ENCODE assay signal across 33 cellular contexts in the genomic region with DNA sequence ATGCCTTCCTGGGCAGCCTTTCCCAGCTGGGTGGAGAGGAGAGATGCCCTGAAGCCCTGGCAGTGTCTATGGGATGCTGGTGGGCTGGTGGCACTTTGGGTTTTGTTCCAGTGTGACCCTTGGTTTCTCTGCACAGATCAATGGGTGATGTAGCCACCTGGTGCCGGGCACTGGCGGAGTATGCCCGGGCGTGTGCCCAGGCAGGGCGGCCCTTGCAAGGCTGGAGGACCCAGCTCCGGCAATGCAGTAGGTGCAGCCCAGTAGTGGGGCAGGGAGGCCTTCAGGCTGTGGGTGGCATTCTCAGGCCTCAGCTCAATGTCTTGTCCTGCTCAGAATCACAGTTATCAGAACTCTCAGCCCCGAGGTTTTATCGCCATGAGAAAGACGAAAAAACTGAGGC. TPM values are rescaled to one million over a fixed set of nuclear protein-coding genes. Genes with fewer than 3 reads are reported as not detected.
"Had no signal": no experiment of that assay in that cellular context is flagged by ENCODE, and none has a peak within 500 bp of the region (broad histone marks: within the 10 kb centered on the region; RNA-seq: fewer than 3 reads in every experiment).

No MANE protein-coding gene starts in this region.

- H3K4me2 ChIP-seq: KMS-11, SK-N-SH had no signal

- H3K4me1 Mint-ChIP-seq: activated CD4-positive, alpha-beta T cell treated with anti-CD3 and anti-CD28 coated beads for 36 hours; activated naive CD4-positive, alpha-beta T cell treated with anti-CD3 and anti-CD28 coated beads, Interleukin-2, amount 10 ng/mL, durations not matched to agents 7 days and 5 days; activated naive CD8-positive, alpha-beta T cell treated with anti-CD3 and anti-CD28 coated beads, Interleukin-2, amount 50 U/mL, for 24 hours; brain had no signal

- H3K4me3 Mint-ChIP-seq: activated CD4-positive, alpha-beta memory T cell treated with anti-CD3 and anti-CD28 coated beads for 36 hours; activated CD4-positive, alpha-beta T cell treated with anti-CD3 and anti-CD28 coated beads for 36 hours; activated naive CD4-positive, alpha-beta T cell treated with anti-CD3 and anti-CD28 coated beads, Interleukin-2, amount 10 ng/mL, durations not matched to agents 7 days and 5 days; activated naive CD8-positive, alpha-beta T cell; activated naive CD8-positive, alpha-beta T cell treated with anti-CD3 and anti-CD28 coated beads, Interleukin-2, amount 50 U/mL, for 24 hours; activated T-cell treated with anti-CD3 and anti-CD28 coated beads, Interleukin-2, amount 50 U/mL, for 4 hours; activated T-helper 1 cell treated with anti-CD3 and anti-CD28 coated beads, Interleukin-12 subunit alpha, Interleukin-12 subunit beta, Interleukin-2, Interleukin-4 antibody, amounts not matched to agents 30 ng/mL and 10 ng/mL and 1 ng/mL, durations not matched to agents 14 hours and 24 hours and 36 hours; brain; T-helper 1 cell treated with Interleukin-12 subunit alpha and Interleukin-12 subunit beta and Interleukin-4 antibody, amounts not matched to agents 30 μg/mL and 1 μg/mL, for 36 hours; T-helper 2 cell treated with Interferon-gamma antibody and Interleukin-4, amounts not matched to agents 5 μg/mL and 100 μg/mL, for 36 hours had no signal

- H3K36me3 ChIP-seq: SJSA1 had no signal

- H3K4me1 ChIP-seq: SJSA1 had no signal

- H3K9me3 ChIP-seq: SJSA1, SK-N-SH had no signal

- DNase-seq: activated CD4-positive, alpha-beta memory T cell treated with anti-CD3 and anti-CD28 coated beads for 36 hours; activated CD4-positive, alpha-beta T cell treated with anti-CD3 and anti-CD28 coated beads for 36 hours; activated CD4-positive, alpha-beta T cell treated with anti-CD3 and anti-CD28 coated beads, Interleukin-2, amount 50 U/mL, for 1 hour; activated CD8-positive, alpha-beta memory T cell treated with anti-CD3 and anti-CD28 coated beads, Interleukin-2, amount 50 U/mL, for 4 hours; activated effector memory CD4-positive, alpha-beta T cell treated with Interleukin-2 at 50 U/mL for 16 hours; activated naive CD4-positive, alpha-beta T cell treated with anti-CD3 and anti-CD28 coated beads, Interleukin-2, amount 10 ng/mL, durations not matched to agents 7 days and 5 days; activated naive CD8-positive, alpha-beta T cell treated with anti-CD3 and anti-CD28 coated beads, Interleukin-2, amount 50 U/mL, for 24 hours; activated T-cell treated with anti-CD3 and anti-CD28 coated beads for 4 hours; activated T-cell treated with anti-CD3 and anti-CD28 coated beads, Interleukin-2, amount 50 U/mL, for 4 hours; anterior cingulate cortex; MM.1S; MV-4-11; NCI-H1092; NCI-H1436 treated with DMSO at 0.1 percent for 48 hours; NCI-H1694 treated with DMSO at 0.1 percent for 48 hours; NCI-H2029; NCI-H345; NCI-H524 treated with DMSO at 0.1 percent for 48 hours; SHP77 treated with DMSO at 0.1 percent for 48 hours; SK-N-SH had no signal

- H3K4me3 ChIP-seq: SJSA1 had no signal

- H3K27ac ChIP-seq: KMS-11, SJSA1 had no signal

- H3K36me3 Mint-ChIP-seq: activated CD4-positive, alpha-beta memory T cell treated with anti-CD3 and anti-CD28 coated beads for 36 hours; activated naive CD4-positive, alpha-beta T cell treated with anti-CD3 and anti-CD28 coated beads, Interleukin-2, amount 10 ng/mL, durations not matched to agents 7 days and 5 days; activated naive CD8-positive, alpha-beta T cell; brain had no signal

- ATAC-seq: activated CD4-positive, alpha-beta T cell treated with anti-CD3 and anti-CD28 coated beads for 36 hours; activated CD4-positive, CD25-positive, alpha-beta regulatory T cell treated with anti-CD3 and anti-CD28 coated beads, Interleukin-2, amount 50 U/mL, for 24 hours; activated naive CD8-positive, alpha-beta T cell treated with anti-CD3 and anti-CD28 coated beads, Interleukin-2, amount 50 U/mL, for 24 hours; activated T-cell treated with anti-CD3 and anti-CD28 coated beads, Interleukin-2, amount 50 U/mL, for 4 hours; Panc1 had no signal

- H3K27ac Mint-ChIP-seq: activated CD4-positive, alpha-beta memory T cell treated with anti-CD3 and anti-CD28 coated beads for 36 hours; activated CD4-positive, alpha-beta T cell treated with anti-CD3 and anti-CD28 coated beads for 36 hours; activated naive CD4-positive, alpha-beta T cell treated with anti-CD3 and anti-CD28 coated beads, Interleukin-2, amount 10 ng/mL, durations not matched to agents 7 days and 5 days; activated naive CD8-positive, alpha-beta T cell; activated naive CD8-positive, alpha-beta T cell treated with anti-CD3 and anti-CD28 coated beads, Interleukin-2, amount 50 U/mL, for 24 hours; activated T-helper 1 cell treated with anti-CD3 and anti-CD28 coated beads, Interleukin-12 subunit alpha, Interleukin-12 subunit beta, Interleukin-2, Interleukin-4 antibody, amounts not matched to agents 30 ng/mL and 10 ng/mL and 1 ng/mL, durations not matched to agents 14 hours and 24 hours and 36 hours; brain; T-helper 1 cell treated with Interleukin-12 subunit alpha and Interleukin-12 subunit beta and Interleukin-4 antibody, amounts not matched to agents 30 μg/mL and 1 μg/mL, for 36 hours; T-helper 2 cell treated with Interferon-gamma antibody and Interleukin-4, amounts not matched to agents 5 μg/mL and 100 μg/mL, for 36 hours had no signal

- H3K9ac ChIP-seq: KMS-11, SK-N-SH had no signal

- H3K9me3 Mint-ChIP-seq: activated CD4-positive, alpha-beta memory T cell treated with anti-CD3 and anti-CD28 coated beads for 36 hours; activated naive CD4-positive, alpha-beta T cell treated with anti-CD3 and anti-CD28 coated beads, Interleukin-2, amount 10 ng/mL, durations not matched to agents 7 days and 5 days; activated naive CD8-positive, alpha-beta T cell treated with anti-CD3 and anti-CD28 coated beads, Interleukin-2, amount 50 U/mL, for 24 hours; activated T-cell treated with anti-CD3 and anti-CD28 coated beads, Interleukin-2, amount 50 U/mL, for 4 hours; activated T-helper 1 cell treated with anti-CD3 and anti-CD28 coated beads, Interleukin-12 subunit alpha, Interleukin-12 subunit beta, Interleukin-2, Interleukin-4 antibody, amounts not matched to agents 30 ng/mL and 10 ng/mL and 1 ng/mL, durations not matched to agents 14 hours and 24 hours and 36 hours; brain; T-helper 1 cell treated with Interleukin-12 subunit alpha and Interleukin-12 subunit beta and Interleukin-4 antibody, amounts not matched to agents 30 μg/mL and 1 μg/mL, for 36 hours; T-helper 2 cell treated with Interferon-gamma antibody and Interleukin-4, amounts not matched to agents 5 μg/mL and 100 μg/mL, for 36 hours had no signal

RNA-seq across cellular contexts. Expression of gene OTOG, which starts 11.9 kb away (rescaled TPM):
- total RNA-seq: activated CD4-positive, alpha-beta memory T cell treated with anti-CD3 and anti-CD28 coated beads for 36 hours; activated CD4-positive, alpha-beta T cell treated with anti-CD3 and anti-CD28 coated beads for 36 hours; activated T-cell treated with anti-CD3 and anti-CD28 coated beads, Interleukin-2, amount 50 U/mL, for 4 hours; activated T-helper 1 cell treated with anti-CD3 and anti-CD28 coated beads, Interleukin-12 subunit alpha, Interleukin-12 subunit beta, Interleukin-2, Interleukin-4 antibody, amounts not matched to agents 30 ng/mL and 10 ng/mL and 1 ng/mL, durations not matched to agents 14 hours and 24 hours and 36 hours; bronchial epithelial cell; LHCN-M2; NCI-H460; RPMI7951; SJSA1 had no signal
- polyA plus RNA-seq: SK-N-SH had no signal

RNA-seq across cellular contexts. Expression of gene USH1C, which starts 14.7 kb away (rescaled TPM):
- total RNA-seq: activated CD4-positive, alpha-beta memory T cell treated with anti-CD3 and anti-CD28 coated beads for 36 hours; activated CD4-positive, alpha-beta T cell treated with anti-CD3 and anti-CD28 coated beads for 36 hours; activated T-cell treated with anti-CD3 and anti-CD28 coated beads, Interleukin-2, amount 50 U/mL, for 4 hours; activated T-helper 1 cell treated with anti-CD3 and anti-CD28 coated beads, Interleukin-12 subunit alpha, Interleukin-12 subunit beta, Interleukin-2, Interleukin-4 antibody, amounts not matched to agents 30 ng/mL and 10 ng/mL and 1 ng/mL, durations not matched to agents 14 hours and 24 hours and 36 hours; bronchial epithelial cell; LHCN-M2; RPMI7951; SJSA1 had no signal
- polyA plus RNA-seq: SK-N-SH had no signal
